Comparison of ENCODE assay signal across 26 cellular contexts in the genomic region with DNA sequence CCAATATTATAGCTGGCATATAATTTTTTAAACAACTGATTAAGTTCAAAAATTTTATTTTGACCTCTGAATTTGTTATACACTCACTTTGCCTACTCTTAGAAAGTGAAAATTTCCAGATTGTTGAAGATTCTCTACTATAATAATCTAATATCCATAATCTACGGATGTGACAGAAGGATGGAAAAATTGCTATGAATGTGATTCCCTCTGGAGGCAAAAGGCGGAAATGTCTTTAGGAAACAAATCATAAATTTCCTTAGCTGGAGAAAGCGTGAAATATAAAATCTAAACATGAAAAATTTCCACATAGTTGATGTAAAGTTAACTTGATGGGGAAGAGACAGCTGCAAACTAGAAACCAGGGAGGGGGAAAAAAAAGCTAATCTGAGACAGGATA.
"Had no signal": no experiment of that assay in that cellular context is flagged by ENCODE, and none has a peak within 500 bp of the region (broad histone marks: within the 10 kb centered on the region; RNA-seq: fewer than 3 reads in every experiment).

No MANE protein-coding gene starts in this region.

- H3K79me2 ChIP-seq: hepatocyte had no signal

- DNase-seq: activated CD4-positive, alpha-beta T cell treated with anti-CD3 and anti-CD28 coated beads for 1 hour; activated CD4-positive, alpha-beta T cell treated with anti-CD3 and anti-CD28 coated beads, Interleukin-2, amount 50 U/mL, for 1 hour; activated CD8-positive, alpha-beta T cell treated with anti-CD3 and anti-CD28 coated beads, Interleukin-2, amount 10 ng/mL, durations not matched to agents 7 days and 5 days; activated gamma-delta T cell treated with Interleukin-2 at 50 U/mL for 16 hours; anterior cingulate cortex; body of pancreas; dermis blood vessel endothelial cell; effector memory CD4-positive, alpha-beta T cell; foreskin keratinocyte; glutamatergic neuron; immature natural killer cell; left lung; pancreas; right lobe of liver; stimulated activated CD4-positive, alpha-beta T cell treated with anti-CD3 and anti-CD28 coated beads, Interleukin-1b, Interleukin-23, amount 100 ng/mL, for 48 hours; stimulated activated naive CD8-positive, alpha-beta T cell treated with anti-CD3 and anti-CD28 coated beads, Interleukin-15, amount 100 ng/mL, for 72 hours; tibial artery had no signal

- ATAC-seq: activated CD8-positive, alpha-beta T cell treated with anti-CD3 and anti-CD28 coated beads, Interleukin-2, amount 10 ng/mL, durations not matched to agents 7 days and 5 days; body of pancreas; foreskin keratinocyte; left lung; natural killer cell treated with Interleukin-12 subunit alpha and Interleukin-12 subunit beta and Interleukin-15 and Interleukin-18, amount 100 ng/mL, for 72 hours; pancreas; right lobe of liver; stimulated activated effector memory CD8-positive, alpha-beta T cell treated with anti-CD3 and anti-CD28 coated beads, Interleukin-12 subunit alpha, Interleukin-12 subunit beta, amount 100 ng/mL, for 72 hours; stimulated activated naive CD8-positive, alpha-beta T cell treated with anti-CD3 and anti-CD28 coated beads, Interleukin-15, amount 100 ng/mL, for 72 hours had no signal

- H3K36me3 Mint-ChIP-seq: activated naive CD4-positive, alpha-beta T cell treated with anti-CD3 and anti-CD28 coated beads, Interleukin-2, amount 50 U/mL, for 24 hours; immature natural killer cell; mesothelial cell of epicardium; natural killer cell treated with Interleukin-12 subunit alpha and Interleukin-12 subunit beta and Interleukin-15 and Interleukin-18, amount 100 ng/mL, for 72 hours; stimulated activated effector memory CD8-positive, alpha-beta T cell treated with anti-CD3 and anti-CD28 coated beads, Interleukin-12 subunit alpha, Interleukin-12 subunit beta, amount 100 ng/mL, for 72 hours had no signal

- H3K27ac ChIP-seq: body of pancreas, foreskin keratinocyte, hepatocyte, left lung, pancreas, right lobe of liver, skin epidermis, tibial artery had no signal

- H2AFZ ChIP-seq: hepatocyte had no signal

- H3K4me3 ChIP-seq: body of pancreas, hepatocyte, left lung, pancreas, right lobe of liver, skin epidermis, tibial artery had no signal

- H3K36me3 ChIP-seq: left lung, pancreas, right lobe of liver, tibial artery had no signal

- H3K27me3 ChIP-seq: body of pancreas, foreskin keratinocyte, hepatocyte, left lung, pancreas, right lobe of liver, tibial artery had no signal

- H3K4me2 ChIP-seq: hepatocyte had no signal

- H3K9me3 ChIP-seq: body of pancreas, left lung, pancreas, right lobe of liver, tibial artery had no signal

- FAIRE-seq: pancreas, TTC549, urothelium cell line had no signal

- H3K9me3 Mint-ChIP-seq: activated naive CD4-positive, alpha-beta T cell treated with anti-CD3 and anti-CD28 coated beads, Interleukin-2, amount 50 U/mL, for 24 hours; activated T-helper 1 cell treated with anti-CD3 and anti-CD28 coated beads, Interleukin-12 subunit alpha, Interleukin-12 subunit beta, Interleukin-2, Interleukin-4 antibody, amounts not matched to agents 30 ng/mL and 10 ng/mL and 1 ng/mL, durations not matched to agents 14 hours and 24 hours and 36 hours; natural killer cell treated with Interleukin-12 subunit alpha and Interleukin-12 subunit beta and Interleukin-15 and Interleukin-18, amount 100 ng/mL, for 72 hours; stimulated activated effector memory CD8-positive, alpha-beta T cell treated with anti-CD3 and anti-CD28 coated beads, Interleukin-12 subunit alpha, Interleukin-12 subunit beta, amount 100 ng/mL, for 72 hours; stimulated activated naive CD8-positive, alpha-beta T cell treated with anti-CD3 and anti-CD28 coated beads, Interleukin-15, amount 100 ng/mL, for 72 hours had no signal

- H3K4me1 Mint-ChIP-seq: activated naive CD4-positive, alpha-beta T cell treated with anti-CD3 and anti-CD28 coated beads, Interleukin-2, amount 50 U/mL, for 24 hours; immature natural killer cell; mesothelial cell of epicardium; stimulated activated effector memory CD8-positive, alpha-beta T cell treated with anti-CD3 and anti-CD28 coated beads, Interleukin-12 subunit alpha, Interleukin-12 subunit beta, amount 100 ng/mL, for 72 hours; stimulated activated naive CD8-positive, alpha-beta T cell treated with anti-CD3 and anti-CD28 coated beads, Interleukin-15, amount 100 ng/mL, for 72 hours had no signal

- H3K4me3 Mint-ChIP-seq: activated CD8-positive, alpha-beta T cell treated with anti-CD3 and anti-CD28 coated beads, Interleukin-2, amount 10 ng/mL, durations not matched to agents 7 days and 5 days; activated naive CD4-positive, alpha-beta T cell treated with anti-CD3 and anti-CD28 coated beads, Interleukin-2, amount 50 U/mL, for 24 hours; activated T-helper 1 cell treated with anti-CD3 and anti-CD28 coated beads, Interleukin-12 subunit alpha, Interleukin-12 subunit beta, Interleukin-2, Interleukin-4 antibody, amounts not matched to agents 30 ng/mL and 10 ng/mL and 1 ng/mL, durations not matched to agents 14 hours and 24 hours and 36 hours; immature natural killer cell; mesothelial cell of epicardium; natural killer cell treated with Interleukin-12 subunit alpha and Interleukin-12 subunit beta and Interleukin-15 and Interleukin-18, amount 100 ng/mL, for 72 hours; stimulated activated effector memory CD8-positive, alpha-beta T cell treated with anti-CD3 and anti-CD28 coated beads, Interleukin-12 subunit alpha, Interleukin-12 subunit beta, amount 100 ng/mL, for 72 hours; stimulated activated naive CD8-positive, alpha-beta T cell treated with anti-CD3 and anti-CD28 coated beads, Interleukin-15, amount 100 ng/mL, for 72 hours had no signal

- H3K27ac Mint-ChIP-seq: activated CD8-positive, alpha-beta T cell treated with anti-CD3 and anti-CD28 coated beads, Interleukin-2, amount 10 ng/mL, durations not matched to agents 7 days and 5 days; activated naive CD4-positive, alpha-beta T cell treated with anti-CD3 and anti-CD28 coated beads, Interleukin-2, amount 50 U/mL, for 24 hours; activated T-helper 1 cell treated with anti-CD3 and anti-CD28 coated beads, Interleukin-12 subunit alpha, Interleukin-12 subunit beta, Interleukin-2, Interleukin-4 antibody, amounts not matched to agents 30 ng/mL and 10 ng/mL and 1 ng/mL, durations not matched to agents 14 hours and 24 hours and 36 hours; immature natural killer cell; mesothelial cell of epicardium; natural killer cell treated with Interleukin-12 subunit alpha and Interleukin-12 subunit beta and Interleukin-15 and Interleukin-18, amount 100 ng/mL, for 72 hours; stimulated activated effector memory CD8-positive, alpha-beta T cell treated with anti-CD3 and anti-CD28 coated beads, Interleukin-12 subunit alpha, Interleukin-12 subunit beta, amount 100 ng/mL, for 72 hours had no signal

- H3K27me3 Mint-ChIP-seq: activated naive CD4-positive, alpha-beta T cell treated with anti-CD3 and anti-CD28 coated beads, Interleukin-2, amount 50 U/mL, for 24 hours; natural killer cell treated with Interleukin-12 subunit alpha and Interleukin-12 subunit beta and Interleukin-15 and Interleukin-18, amount 100 ng/mL, for 72 hours; stimulated activated naive CD8-positive, alpha-beta T cell treated with anti-CD3 and anti-CD28 coated beads, Interleukin-15, amount 100 ng/mL, for 72 hours had no signal

- H3K4me1 ChIP-seq: body of pancreas, foreskin keratinocyte, left lung, pancreas, right lobe of liver, tibial artery had no signal
